In the genomic region with DNA sequence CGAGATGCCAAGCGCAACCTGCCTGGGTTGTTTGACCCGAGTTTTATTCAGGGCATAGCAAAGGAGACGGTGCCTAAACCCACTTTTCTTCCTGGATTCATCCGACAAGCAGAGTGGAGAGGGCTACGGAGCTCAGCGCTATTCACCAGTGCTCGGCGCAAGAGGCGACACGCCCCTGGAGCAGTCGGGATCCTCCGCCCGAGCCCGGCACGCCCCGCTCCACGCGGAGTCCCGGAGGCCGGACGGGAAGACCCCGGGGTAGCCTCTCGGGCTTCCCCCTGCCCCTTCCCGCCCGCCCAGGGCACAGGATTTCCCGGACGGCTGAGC, we compare ENCODE assay signal across 7 cellular contexts. TPM values are rescaled to one million over a fixed set of nuclear protein-coding genes. Genes with fewer than 3 reads are reported as not detected.
DNase-seq lines count a peak whose midpoint lies in the region; ATAC-seq and TF ChIP-seq lines count a peak whose summit lies in the region.

No MANE protein-coding gene starts in this region.

- no peaks in the 10 kb centered on the region for H3K9me3 ChIP-seq in mononuclear cell (ENCODE audit: low read depth, low read length)

- no peaks in the 10 kb centered on the region for H3K36me3 ChIP-seq in GM06990 (ENCODE audit: control insufficient read depth, insufficient read depth, low read length)

- peak; percentile 37 for ATAC-seq in GM21786 (IDR thresholded peaks at IDR 0.05; ENCODE audit: unreplicated experiment)

- no peak for TF ChIP-seq CTCF in GM06990 (IDR thresholded peaks at IDR 0.05; ENCODE audit: insufficient read depth, low read length, poor library complexity, severe bottlenecking)

- no peaks in the 10 kb centered on the region for H3K27me3 ChIP-seq in GM06990 (replicated peaks; ENCODE audit: control insufficient read depth, insufficient read depth, low read length)
- H3K27me3 ChIP-seq in mononuclear cell (ENCODE audit: insufficient read depth, low read length), result no peaks in the 10 kb centered on the region

- peak overlapping the region; percentile 95 for H3K4me3 ChIP-seq in GM06990 (replicated peaks; ENCODE audit: low read depth, low read length)
- H3K4me3 ChIP-seq in mononuclear cell (ENCODE audit: low read length), result peak overlapping the region; percentile 88

- H3K27ac ChIP-seq in substantia nigra (ENCODE audit: low read depth, low read length, poor library complexity, severe bottlenecking), result peak overlapping the region; percentile 82

- no peak for DNase-seq in GM06990 (ENCODE audit: extremely low read depth, insufficient read length)
- DNase-seq in KG1 (lab: John Stamatoyannopoulos, UW), result peak; percentile 58
- peak; percentile 62 for DNase-seq in activated CD4-positive, CD25-positive, alpha-beta regulatory T cell treated with anti-CD3 and anti-CD28 coated beads, Interleukin-2, amount 50 U/mL, for 72 hours
- DNase-seq in epidermal melanocyte (ENCODE audit: insufficient read length, low spot score), result peak; percentile 67
- peak in 37 of 49 donors; percentile 21 to 74 (median 57) for DNase-seq in substantia nigra (lab: John Stamatoyannopoulos, UW)

- peaks cover 57% of the 10 kb centered on the region for H3K4me1 ChIP-seq in mononuclear cell (ENCODE audit: insufficient read depth, low read length)

RNA-seq across cellular contexts. Expression of gene SERINC5, which starts 0.5 kb away (rescaled TPM):
- 70.2 TPM for total RNA-seq in mononuclear cell
